15 cellular contexts compared by ENCODE assay signal in genomic region chr18:13139885-13140450, GRCh38.
DNase-seq lines count a peak whose midpoint lies in the region; TF ChIP-seq lines count a peak whose summit lies in the region.
"Had no signal": no experiment of that assay in that cellular context is flagged by ENCODE, and none has a peak within 500 bp of the region (broad histone marks: within the 10 kb centered on the region; RNA-seq: fewer than 3 reads in every experiment).

No MANE protein-coding gene starts in this region.

- DNase-seq in GM12864 (ENCODE audit: low read depth) (no peak), MM.1S (no peak), WERI-Rb-1 (peak; percentile 41), retinal pigment epithelial cell (ENCODE audit: low read depth) (no peak), right atrium auricular region (ENCODE audit: low spot score) (no peak), NCI-H2171 (lab: John Stamatoyannopoulos, UW) (no peak), NCI-H526 treated with DMSO at 0.1 percent for 48 hours (lab: John Stamatoyannopoulos, UW) (no peak)
- DNase-seq: anterior cingulate cortex, DMS153, HCEC 1CT, NCI-H1105, posterior cingulate gyrus, T-cell had no signal

- H3K36me3 ChIP-seq in MM.1S (replicated peaks; ENCODE audit: insufficient read depth, low read length) (no peaks in the 10 kb centered on the region), WERI-Rb-1 (no peaks in the 10 kb centered on the region), right atrium auricular region (no peaks in the 10 kb centered on the region)
- H3K36me3 ChIP-seq: gastroesophageal sphincter had no signal

- H3K27me3 ChIP-seq in MM.1S (replicated peaks; ENCODE audit: insufficient read depth, low read length) (peaks cover 15% of the 10 kb centered on the region), WERI-Rb-1 (ENCODE audit: insufficient read depth, low read depth, severe bottlenecking) (no peaks in the 10 kb centered on the region), right atrium auricular region (no peaks in the 10 kb centered on the region)

- no peak overlapping the region for H3K9ac ChIP-seq in MM.1S (ENCODE audit: low read length)

- no peak overlapping the region for H3K4me3 ChIP-seq in GM12864 (ENCODE audit: low read depth, low read length)
- H3K4me3 ChIP-seq in MM.1S (ENCODE audit: low read length) = no peak overlapping the region
- H3K4me3 ChIP-seq in WERI-Rb-1 (ENCODE audit: low read depth, low read length) = no peak overlapping the region
- H3K4me3 ChIP-seq in retinal pigment epithelial cell (ENCODE audit: low read length) = no peak overlapping the region
- no peak overlapping the region for H3K4me3 ChIP-seq in right atrium auricular region
- H3K4me3 ChIP-seq: gastroesophageal sphincter had no signal

- H3F3A ChIP-seq in MM.1S (ENCODE audit: insufficient read depth, low read length) = 0 out of 2 replicates have a peak, but pooled peaks cover 5% of the 10 kb centered on the region

- H4K20me1 ChIP-seq in MM.1S (ENCODE audit: insufficient read depth, low read length) = no peaks in the 10 kb centered on the region

- H3K9me3 ChIP-seq in MM.1S (replicated peaks; ENCODE audit: insufficient read depth, low read length) (no peaks in the 10 kb centered on the region), WERI-Rb-1 (ENCODE audit: severe bottlenecking) (no peaks in the 10 kb centered on the region), right atrium auricular region (peaks cover 0 to 6% of the 10 kb centered on the region in 2 donors)

- peak; percentile 12 for TF ChIP-seq CTCF in GM12864 (IDR thresholded peaks at IDR 0.05; ENCODE audit: low read depth, low read length, missing control alignments)
- TF ChIP-seq CTCF in MM.1S (IDR thresholded peaks at IDR 0.05; ENCODE audit: low read length) = peak; percentile 27
- TF ChIP-seq CTCF in WERI-Rb-1 (IDR thresholded peaks at IDR 0.05; ENCODE audit: low read depth, low read length) = peak; percentile 54
- TF ChIP-seq CTCF in retinal pigment epithelial cell (conservative IDR thresholded peaks at IDR 0.05; ENCODE audit: low read depth, low read length) = peak; percentile 19
- no peak for TF ChIP-seq CTCF in right atrium auricular region (IDR thresholded peaks at IDR 0.05)

- no peak overlapping the region for H2AFZ ChIP-seq in MM.1S (ENCODE audit: low read length)

- H3K4me1 ChIP-seq in MM.1S (ENCODE audit: low read length) = 0 out of 2 replicates have a peak, but pooled peaks cover 4% of the 10 kb centered on the region
- H3K4me1 ChIP-seq in right atrium auricular region = peaks cover 0 to 15% of the 10 kb centered on the region in 2 donors

- H3K4me2 ChIP-seq in MM.1S (ENCODE audit: low read depth, low read length) = no peak overlapping the region

- H3K9me2 ChIP-seq in MM.1S (replicated peaks; ENCODE audit: insufficient read depth, low read length) = no peaks in the 10 kb centered on the region

- no peaks in the 10 kb centered on the region for H3K79me2 ChIP-seq in MM.1S (ENCODE audit: low read length)

- H3K27ac ChIP-seq in MM.1S (ENCODE audit: low read length) = no peak overlapping the region
- no peak overlapping the region for H3K27ac ChIP-seq in WERI-Rb-1
- no peak overlapping the region for H3K27ac ChIP-seq in right atrium auricular region
- H3K27ac ChIP-seq: epithelial cell of prostate, gastroesophageal sphincter had no signal

Comparison
In these comparisons a context has a peak if more than half of its experiments do, and no peak if none do; other contexts are left out.
1. CTCF ChIP-seq: peak in GM12864 (single experiment), MM.1S (single experiment), WERI-Rb-1 (single experiment) and retinal pigment epithelial cell (single experiment); none in right atrium auricular region (0 of 2).